10 cellular contexts compared by ENCODE assay signal in the genomic region with DNA sequence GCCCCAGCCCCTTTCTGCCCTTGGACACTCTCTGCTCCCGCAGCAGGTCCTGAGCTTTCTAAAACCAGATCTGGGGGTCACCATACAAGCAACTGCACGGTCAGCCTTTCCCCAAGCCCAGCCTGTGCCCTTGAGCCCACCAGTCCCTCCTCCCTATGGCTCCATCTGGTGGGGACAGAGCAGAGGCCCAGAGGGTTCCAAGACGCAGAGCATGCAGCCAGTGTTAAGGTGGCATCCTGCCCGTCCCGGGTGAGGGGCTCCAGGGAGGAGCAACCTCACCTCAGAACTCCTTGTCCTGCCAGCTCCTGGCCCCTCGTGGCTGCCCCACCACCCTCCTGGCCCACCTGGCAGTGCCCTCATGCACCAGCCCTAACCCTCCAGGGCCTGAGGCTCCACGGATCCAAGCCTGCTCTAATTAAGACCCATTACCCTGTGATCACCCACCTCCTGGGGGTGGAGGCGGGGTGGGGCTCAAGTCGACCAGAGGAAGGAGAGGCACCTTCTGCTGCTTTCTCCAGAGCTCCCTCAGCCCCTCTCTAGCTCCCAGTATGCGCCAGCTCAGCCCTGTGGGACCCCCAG. TPM values are rescaled to one million over a fixed set of nuclear protein-coding genes. Genes with fewer than 3 reads are reported as not detected.
DNase-seq lines count a peak whose midpoint lies in the region; ATAC-seq and TF ChIP-seq lines count a peak whose summit lies in the region.
"Had no signal": no experiment of that assay in that cellular context is flagged by ENCODE, and none has a peak within 500 bp of the region (broad histone marks: within the 10 kb centered on the region; RNA-seq: fewer than 3 reads in every experiment).

No MANE protein-coding gene starts in this region.

- H4K20me1 ChIP-seq in mammary epithelial cell (ENCODE audit: insufficient read depth, low read length), result no peaks in the 10 kb centered on the region

- 49% methylated on average over 9 of the region's 10 CpGs for WGBS in mammary epithelial cell (ENCODE audit: low coverage, missing lambda C conversion rate)

- H3K4me1 Mint-ChIP-seq in nephron progenitor cell, result peaks cover 14% of the 10 kb centered on the region

- H3K4me2 ChIP-seq in mammary epithelial cell (ENCODE audit: insufficient read depth, low read depth, low read length), result no peak overlapping the region

- no peak overlapping the region for H3K27ac Mint-ChIP-seq in nephron progenitor cell

- H3K4me1 ChIP-seq in mammary epithelial cell (ENCODE audit: insufficient read depth, low read length), result peaks cover 4% of the 10 kb centered on the region
- H3K4me1 ChIP-seq: Peyer's patch had no signal

- H3K36me3 ChIP-seq in mammary epithelial cell (ENCODE audit: insufficient read depth, low read length), result no peaks in the 10 kb centered on the region
- H3K36me3 ChIP-seq: neutrophil, Peyer's patch had no signal

- ATAC-seq in HG03571 (IDR thresholded peaks at IDR 0.05; ENCODE audit: unreplicated experiment), result no peak
- no peak for ATAC-seq in HG03521 (IDR thresholded peaks at IDR 0.05; ENCODE audit: unreplicated experiment)

- H3K4me3 ChIP-seq in mammary epithelial cell (replicated peaks in 1 of 3; ENCODE audit: insufficient read depth in 1 of 3, low read depth in 2 of 3, low read length in 3 of 3), result no peak overlapping the region
- H3K4me3 ChIP-seq: Peyer's patch had no signal

- intact Hi-C loops in mammary epithelial cell (cut with micrococcal nuclease), result loop anchor here (1.0 to 2.0 kb wide), 2 partner anchors 62 to 119 kb away; no protein-coding TSS in a partner anchor

- H3K27me3 ChIP-seq in mammary epithelial cell (ENCODE audit: insufficient read depth, low read length), result peaks cover 1% of the 10 kb centered on the region
- H3K27me3 ChIP-seq: Peyer's patch had no signal

- H3K9ac ChIP-seq in mammary epithelial cell (ENCODE audit: insufficient read depth, low read length), result no peak overlapping the region

- no peaks in the 10 kb centered on the region for H3K9me3 Mint-ChIP-seq in nephron progenitor cell

- no peaks in the 10 kb centered on the region for H3K9me3 ChIP-seq in mammary epithelial cell (replicated peaks; ENCODE audit: insufficient read depth, low read length)
- H3K9me3 ChIP-seq: neutrophil, Peyer's patch had no signal

- BruUV-seq in mammary epithelial cell (replicated peaks; lab: Mats Ljungman, UMichigan), result no TSS peak

- in situ Hi-C loops in mammary epithelial cell (cut with MboI; ENCODE audit: low sequenced_read_pairs in 2 of 2) (no loop called here), KBM-7 (cut with MboI; ENCODE audit: low pct_unique_long_range_greater_than_20kb, low sequenced_read_pairs) (no loop called here)

- CTCF ChIA-PET in mammary epithelial cell (lab: Charles Lee; ENCODE audit: low non-redundant PET), result no interaction called here

- H3K79me2 ChIP-seq in mammary epithelial cell (ENCODE audit: insufficient read depth, low read length), result no peaks in the 10 kb centered on the region

- dilution Hi-C loops in mammary epithelial cell (cut with HindIII; ENCODE audit: low sequenced_read_pairs), result no loop called here

- no peak overlapping the region for H3K4me3 Mint-ChIP-seq in nephron progenitor cell

- H3K27me3 Mint-ChIP-seq in nephron progenitor cell (ENCODE audit: low read depth, poor library complexity), result peaks cover 33% of the 10 kb centered on the region

- H2AFZ ChIP-seq in mammary epithelial cell (ENCODE audit: low read depth, low read length), result no peak overlapping the region

- peak; percentile 58 for DNase-seq in GM03348 (ENCODE audit: low spot score)
- peak; percentile 54 for DNase-seq in NAMALWA (ENCODE audit: low spot score)
- DNase-seq in mammary epithelial cell, result no peak
- peak; percentile 42 for DNase-seq in nephron progenitor cell
- DNase-seq in KBM-7, result no peak
- DNase-seq: activated T-cell treated with anti-CD3 and anti-CD28 coated beads, Interleukin-2, amount 50 U/mL, for 1 hour; Peyer's patch had no signal

- TF ChIP-seq CTCF in mammary epithelial cell (conservative IDR thresholded peaks at IDR 0.05 in 1 of 2, IDR thresholded peaks at IDR 0.05 in 1 of 2; ENCODE audit: extremely low read depth in 1 of 2, insufficient read depth in 1 of 2, low read depth in 1 of 2, low read length in 2 of 2) (peak; percentile 22 to 57), nephron progenitor cell (IDR thresholded peaks at IDR 0.05) (peak; percentile 37)

- H3K27ac ChIP-seq in mammary epithelial cell (ENCODE audit: insufficient read depth, low read depth, low read length), result no peak overlapping the region
- H3K27ac ChIP-seq: neutrophil, Peyer's patch had no signal

- no peaks in the 10 kb centered on the region for H3K36me3 Mint-ChIP-seq in nephron progenitor cell (ENCODE audit: low read depth)

RNA-seq across cellular contexts. Expression of gene CHD5, which starts 8.5 kb away (rescaled TPM):
- under 1 TPM; 0.49 to 0.83 TPM for total RNA-seq in mammary epithelial cell
- 0.09 TPM for polyA plus RNA-seq in mammary epithelial cell
- not detected for polyA minus RNA-seq in mammary epithelial cell

RNA-seq across cellular contexts. Expression of gene RPL22, which starts 27.8 kb away (rescaled TPM):
- total RNA-seq in mammary epithelial cell, result 100 to 1,000 TPM in 1 of 2 donors, 10 to 100 TPM in 1; 69.7 to 303 TPM
- 166 TPM for polyA plus RNA-seq in mammary epithelial cell
- 24.4 TPM for polyA minus RNA-seq in mammary epithelial cell

RNA-seq across cellular contexts. Expression of gene RNF207, which starts 34.3 kb away (rescaled TPM):
- 10 to 100 TPM; 25.7 to 26.5 TPM for total RNA-seq in mammary epithelial cell
- 5.9 TPM for polyA plus RNA-seq in mammary epithelial cell
- polyA minus RNA-seq in mammary epithelial cell, result 6.6 TPM

Comparison
In these comparisons a context has a peak if more than half of its experiments do, and no peak if none do; other contexts are left out.
1. DNase-seq: peak in GM03348 (single experiment), NAMALWA (single experiment) and nephron progenitor cell (single experiment); none in mammary epithelial cell (single experiment) and KBM-7 (single experiment).